In genomic region chr10:124495176-124495575, GRCh38 we compare ENCODE assay signal across 29 cellular contexts. TPM values are rescaled to one million over a fixed set of nuclear protein-coding genes. Genes with fewer than 3 reads are reported as not detected.
A peak's percentile ranks its signal among the peaks of the same experiment; 100 is the strongest.
DNase-seq lines count a peak whose midpoint lies in the region; ATAC-seq, FAIRE-seq and TF ChIP-seq lines count a peak whose summit lies in the region.
"Had no signal": no experiment of that assay in that cellular context is flagged by ENCODE, and none has a peak within 500 bp of the region (broad histone marks: within the 10 kb centered on the region; RNA-seq: fewer than 3 reads in every experiment).

No MANE protein-coding gene starts in this region.

- H3K27ac Mint-ChIP-seq in CD14-positive monocyte, result no peak overlapping the region

- peaks cover 20 to 26% of the 10 kb centered on the region in 2 donors for H3K36me3 Mint-ChIP-seq in CD14-positive monocyte

- DNase-seq in CD14-positive monocyte (ENCODE audit: low spot score) (peak; percentile 27), bronchial epithelial cell (ENCODE audit: low read depth) (peak; percentile 28), esophagus squamous epithelium (lab: John Stamatoyannopoulos, UW) (no peak), spleen (peak; percentile 25), right cardiac atrium (no peak)
- DNase-seq in activated CD4-positive, alpha-beta T cell treated with anti-CD3 and anti-CD28 coated beads, Interleukin-2, amount 50 U/mL, for 4 hours, result no peak
- DNase-seq: CD4-positive, alpha-beta memory T cell; COR-L47; DMS79; EL; GDM1; GOT3; HCEC 1CT; KBM-7; NCI-H1048; NCI-H1417; NCI-H1694 treated with DMSO at 0.1 percent for 48 hours; NCI-H2081; NCI-H2227 treated with DMSO at 0.1 percent for 48 hours; NCI-H526 treated with DMSO at 0.1 percent for 48 hours; SHP77 treated with DMSO at 0.1 percent for 48 hours; SK-N-SH had no signal

- ATAC-seq in GM19397 (IDR thresholded peaks at IDR 0.05; ENCODE audit: unreplicated experiment), result no peak
- ATAC-seq in right cardiac atrium, result no peak
- ATAC-seq: GM12878 had no signal

- H3K27me3 Mint-ChIP-seq in CD14-positive monocyte (ENCODE audit: low read depth in 3 of 3), result peaks cover 0 to 2% (median 0%) of the 10 kb centered on the region in 3 donors
- H3K27me3 Mint-ChIP-seq: CD4-positive, alpha-beta memory T cell had no signal

- FAIRE-seq in bronchial epithelial cell (lab: Jason Lieb, UNC), result no peak
- FAIRE-seq: GM12878, HTR-8/SVneo had no signal

- TF ChIP-seq POLR2A in esophagus squamous epithelium (IDR thresholded peaks at IDR 0.05) (no peak), spleen (IDR thresholded peaks at IDR 0.05) (no peak)

- no peaks in the 10 kb centered on the region for H3K9me3 Mint-ChIP-seq in CD14-positive monocyte
- H3K9me3 Mint-ChIP-seq: CD4-positive, alpha-beta memory T cell had no signal

- H3K36me3 ChIP-seq in bronchial epithelial cell (ENCODE audit: control insufficient read depth, insufficient read depth, low read length) (no peaks in the 10 kb centered on the region), esophagus squamous epithelium (peaks cover 0 to 34% (median 0%) of the 10 kb centered on the region in 3 donors), spleen (peaks cover 0 to 42% (median 0%) of the 10 kb centered on the region in 6 donors)

- WGBS in esophagus squamous epithelium, 2 donors, result 33 to 55% methylated on average over 3 to 4 of the region's 7 CpGs
- WGBS in spleen, 5 donors, result 95 to 98% (median 96%) methylated on average over 7 of the region's 7 CpGs
- WGBS in right cardiac atrium, result 94% methylated on average over 7 of the region's 7 CpGs

- H3K27ac ChIP-seq in esophagus squamous epithelium (peak overlapping the region; percentile 21 to 78 (median 55)), spleen (no peak overlapping the region), right cardiac atrium (ENCODE audit: low read length) (no peak overlapping the region)
- H3K27ac ChIP-seq: BLaER1 treated with 17β-estradiol and CSF1 and Interleukin-3, amounts not matched to agents 10 nM and 100 nM; RWPE1 had no signal

- intact Hi-C loops in CD14-positive monocyte (cut with micrococcal nuclease) (no loop called here), esophagus squamous epithelium (cut with DNase I) (no loop called here), spleen (cut with DNase I; ENCODE audit: low total_unique reads) (no loop called here), right cardiac atrium (cut with DNase I) (no loop called here)

- H3K4me3 ChIP-seq in bronchial epithelial cell (ENCODE audit: low read depth, low read length) (no peak overlapping the region), esophagus squamous epithelium (no peak overlapping the region), spleen (no peak overlapping the region), right cardiac atrium (ENCODE audit: low read length) (no peak overlapping the region)
- H3K4me3 ChIP-seq: BLaER1 treated with 17β-estradiol and CSF1 and Interleukin-3, amounts not matched to agents 10 nM and 100 nM; GM12878 had no signal

- H3K4me3 Mint-ChIP-seq in CD14-positive monocyte, result no peak overlapping the region

- no peaks in the 10 kb centered on the region for H3K9me3 ChIP-seq in esophagus squamous epithelium
- H3K9me3 ChIP-seq in spleen, result no peaks in the 10 kb centered on the region
- H3K9me3 ChIP-seq in right cardiac atrium (ENCODE audit: control insufficient read depth, low read length), result no peaks in the 10 kb centered on the region
- H3K9me3 ChIP-seq: BLaER1 treated with 17β-estradiol and CSF1 and Interleukin-3, amounts not matched to agents 10 nM and 100 nM; SK-N-SH had no signal

- TF ChIP-seq CTCF in CD14-positive monocyte (IDR thresholded peaks at IDR 0.05) (no peak), bronchial epithelial cell (IDR thresholded peaks at IDR 0.05; ENCODE audit: insufficient read depth, low read length, severe bottlenecking) (no peak), esophagus squamous epithelium (IDR thresholded peaks at IDR 0.05) (no peak), spleen (IDR thresholded peaks at IDR 0.05 in 8 of 11, conservative IDR thresholded peaks at IDR 0.05 in 3 of 11) (no peak)

- peaks cover 11 to 25% (median 15%) of the 10 kb centered on the region in 3 donors for H3K4me1 ChIP-seq in esophagus squamous epithelium
- H3K4me1 ChIP-seq in spleen, result peaks cover 0 to 19% (median 9%) of the 10 kb centered on the region in 6 donors
- no peaks in the 10 kb centered on the region for H3K4me1 ChIP-seq in right cardiac atrium (ENCODE audit: control insufficient read depth, insufficient read depth, low read length)

- peaks cover 19% of the 10 kb centered on the region for H3K4me1 Mint-ChIP-seq in CD14-positive monocyte

- no peaks in the 10 kb centered on the region for H3K27me3 ChIP-seq in bronchial epithelial cell (ENCODE audit: control insufficient read depth, insufficient read depth, low read length)
- H3K27me3 ChIP-seq in esophagus squamous epithelium, result no peaks in the 10 kb centered on the region
- H3K27me3 ChIP-seq in spleen (replicated peaks in 1 of 7), result no peaks in the 10 kb centered on the region
- H3K27me3 ChIP-seq in right cardiac atrium (ENCODE audit: control insufficient read depth, insufficient read depth), result no peaks in the 10 kb centered on the region

RNA-seq across cellular contexts. Expression of gene LHPP, which starts 33.6 kb away (rescaled TPM):
- polyA plus RNA-seq in CD14-positive monocyte (10 to 100 TPM; 15.2 to 20.6 TPM), spleen (10 to 100 TPM; 18.1 to 36.8 (median 21.4) TPM), right cardiac atrium (17.8 TPM)
- total RNA-seq in bronchial epithelial cell (14.0 and 17.8 TPM in 2 replicates), esophagus squamous epithelium (10 to 100 TPM; 13.9 to 41.1 (median 24.3) TPM), spleen (10 to 100 TPM; 16.8 to 27.9 (median 24.2) TPM), right cardiac atrium (10 to 100 TPM; 18.3 to 24.9 (median 20.0) TPM)

RNA-seq across cellular contexts. Expression of gene NKX1-2, which starts 45.3 kb away (rescaled TPM):
- polyA plus RNA-seq in CD14-positive monocyte, result not detected
- total RNA-seq in bronchial epithelial cell, result 0.51 and 2.1 TPM in 2 replicates
- 1 to 10 TPM in 2 of 4 donors, under 1 TPM in 2; 0.59 to 2.3 (median 1.2) TPM for total RNA-seq in esophagus squamous epithelium
- not detected for total RNA-seq in spleen
- polyA plus RNA-seq in spleen, result not detected
- total RNA-seq in right cardiac atrium, result not detected
- polyA plus RNA-seq in right cardiac atrium, result not detected
- total RNA-seq: A172; CD4-positive, alpha-beta memory T cell; GM12878; LHCN-M2 had no signal
- polyA plus RNA-seq: CD4-positive, alpha-beta memory T cell; GM12878; SK-N-SH had no signal

Comparison
In these comparisons a context has a peak if more than half of its experiments do, and no peak if none do; other contexts are left out.
1. DNase-seq: peak in CD14-positive monocyte (single experiment), bronchial epithelial cell (single experiment) and spleen (single experiment); none in esophagus squamous epithelium (single experiment), right cardiac atrium (0 of 3) and activated CD4-positive, alpha-beta T cell treated with anti-CD3 and anti-CD28 coated beads, Interleukin-2, amount 50 U/mL, for 4 hours (0 of 2).
2. H3K27ac ChIP-seq: peak in esophagus squamous epithelium (4 of 4); none in spleen (0 of 8) and right cardiac atrium (single experiment).